In the genomic region with DNA sequence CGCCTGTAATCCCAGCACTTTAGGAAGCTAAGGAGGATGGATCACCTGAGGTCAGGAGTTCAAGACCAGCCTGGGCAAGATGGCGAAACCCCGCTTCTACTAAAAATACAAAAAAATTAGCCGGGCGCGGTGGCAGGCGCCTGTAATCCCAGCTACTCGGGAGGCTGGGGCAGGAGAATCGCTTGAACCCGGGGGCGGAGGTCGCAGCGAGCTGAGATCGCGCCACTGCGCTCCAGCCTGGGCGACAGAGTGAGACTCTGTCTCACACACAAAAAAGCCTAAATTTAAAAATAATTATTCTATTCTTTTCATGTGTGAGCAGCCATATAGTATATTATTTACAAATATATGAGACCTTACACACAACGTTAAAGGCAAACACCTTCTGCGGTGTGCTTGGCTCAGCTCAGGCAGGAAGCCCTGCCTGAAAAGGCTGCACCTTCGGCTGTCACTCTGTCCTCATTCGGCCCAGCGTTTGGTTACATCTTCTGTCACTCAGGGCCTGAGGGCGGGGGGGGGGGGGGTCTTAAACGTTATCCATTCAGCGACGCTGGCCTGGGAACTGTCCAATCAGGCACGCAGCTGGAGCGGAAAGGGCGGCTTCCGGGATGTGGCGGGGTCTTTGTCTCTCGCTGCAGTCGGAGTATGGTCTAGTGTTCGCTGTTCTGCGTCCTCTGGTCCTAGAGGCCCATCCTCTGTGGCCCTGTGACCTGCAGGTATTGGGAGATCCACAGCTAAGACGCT, we compare ENCODE assay signal across 8 cellular contexts. TPM values are rescaled to one million over a fixed set of nuclear protein-coding genes. Genes with fewer than 3 reads are reported as not detected.
DNase-seq lines count a peak whose midpoint lies in the region; ATAC-seq and TF ChIP-seq lines count a peak whose summit lies in the region.
"Not testable (repeated sequence)": the region's sequence is repeated elsewhere in the genome, so short reads cannot be mapped to it uniquely, and the experiment has no call there.

A gene (plus strand): TSS at position 619 of the 744 bp plus-strand sequence. CDS start 19,076 bp downstream, outside the sequence.

- not testable (repeated sequence) for H3K27me3 ChIP-seq in mononuclear cell (ENCODE audit: insufficient read depth, low read length)

- not testable (repeated sequence) for H3K4me1 ChIP-seq in mononuclear cell (ENCODE audit: insufficient read depth, low read length); urinary bladder (ENCODE audit: insufficient read depth)

- CTCF ChIA-PET in activated B cell treated with CpG ODN at 0.5 μM for 24 hours (lab: Charles Lee): not testable (repeated sequence)

- H3K36me3 ChIP-seq in urinary bladder (ENCODE audit: insufficient read depth): not testable (repeated sequence)

- WGBS in urinary bladder: 2% methylated on average over 36 of the region's 36 CpGs

- DNase-seq in KBM-7 (peak; percentile 94), activated B cell treated with CpG ODN at 0.5 μM for 24 hours (peak; percentile 58), fibroblast of gingiva (ENCODE audit: low read depth) (peak; percentile 85)
- DNase-seq in stimulated activated CD4-positive, alpha-beta T cell treated with anti-CD3 and anti-CD28 coated beads, Interleukin-1b, Interleukin-23, amount 100 ng/mL, for 48 hours: peak; percentile 86

- ATAC-seq in GM18508 (IDR thresholded peaks at IDR 0.05; ENCODE audit: insufficient read depth, unreplicated experiment): peak; percentile 91
- ATAC-seq in activated B cell treated with CpG ODN at 0.5 μM for 24 hours (ENCODE audit: low read depth): peak; percentile 98

- H3K36me3 Mint-ChIP-seq in activated B cell treated with CpG ODN at 0.5 μM for 24 hours (ENCODE audit: low read depth); activated naive CD4-positive, alpha-beta T cell treated with anti-CD3 and anti-CD28 coated beads, Interleukin-2, amount 50 U/mL, for 24 hours: not testable (repeated sequence)

- H3K4me3 Mint-ChIP-seq in activated B cell treated with CpG ODN at 0.5 μM for 24 hours: peak within 1 kb of the TSS; percentile 93
- H3K4me3 Mint-ChIP-seq in activated naive CD4-positive, alpha-beta T cell treated with anti-CD3 and anti-CD28 coated beads, Interleukin-2, amount 50 U/mL, for 24 hours: peak within 1 kb of the TSS; percentile 97

- H3K9me3 Mint-ChIP-seq in activated B cell treated with CpG ODN at 0.5 μM for 24 hours; activated naive CD4-positive, alpha-beta T cell treated with anti-CD3 and anti-CD28 coated beads, Interleukin-2, amount 50 U/mL, for 24 hours: not testable (repeated sequence)

- TF ChIP-seq CTCF in activated B cell treated with CpG ODN at 0.5 μM for 24 hours (IDR thresholded peaks at IDR 0.05): not testable (repeated sequence)

- POLR2A ChIA-PET in activated B cell treated with CpG ODN at 0.5 μM for 24 hours (lab: Charles Lee): interaction anchor here (0.6 to 1.2 kb wide), 7 partner anchors 483 to 1459 kb away, joined by 3 to 13 read pairs (median 4); a partner anchor contains a TSS

- peak within 1 kb of the TSS; percentile 60 for H3K4me3 ChIP-seq in mononuclear cell (ENCODE audit: low read length)
- peak within 1 kb of the TSS; percentile 24 for H3K4me3 ChIP-seq in urinary bladder (ENCODE audit: low read depth, low read length)

- H3K27ac ChIP-seq in urinary bladder (ENCODE audit: low read depth): not testable (repeated sequence)

- intact Hi-C loops in activated B cell treated with CpG ODN at 0.5 μM for 24 hours (cut with micrococcal nuclease): loop anchor here (2.0 to 10.0 kb wide), 3 partner anchors 761 to 1125 kb away; a partner anchor contains a TSS

- in situ Hi-C loops in KBM-7 (cut with MboI; ENCODE audit: low pct_unique_long_range_greater_than_20kb, low sequenced_read_pairs): not testable (repeated sequence)

- not testable (repeated sequence) for H3K4me1 Mint-ChIP-seq in activated B cell treated with CpG ODN at 0.5 μM for 24 hours
- H3K4me1 Mint-ChIP-seq in activated naive CD4-positive, alpha-beta T cell treated with anti-CD3 and anti-CD28 coated beads, Interleukin-2, amount 50 U/mL, for 24 hours: peaks cover 16% of the 10 kb centered on the region

- H3K27me3 Mint-ChIP-seq in activated B cell treated with CpG ODN at 0.5 μM for 24 hours; activated naive CD4-positive, alpha-beta T cell treated with anti-CD3 and anti-CD28 coated beads, Interleukin-2, amount 50 U/mL, for 24 hours: not testable (repeated sequence)

- not testable (repeated sequence) for H3K9me3 ChIP-seq in mononuclear cell (ENCODE audit: low read depth, low read length)

- H3K27ac Mint-ChIP-seq in activated B cell treated with CpG ODN at 0.5 μM for 24 hours: peak within 1 kb of the TSS; percentile 70
- H3K27ac Mint-ChIP-seq in activated naive CD4-positive, alpha-beta T cell treated with anti-CD3 and anti-CD28 coated beads, Interleukin-2, amount 50 U/mL, for 24 hours: peak within 1 kb of the TSS; percentile 79

RNA-seq across cellular contexts. Expression of the gene that starts here (rescaled TPM):
- total RNA-seq in activated B cell treated with CpG ODN at 0.5 μM for 24 hours: 0.71 and 1.2 TPM in 2 replicates
- total RNA-seq in mononuclear cell: 2.4 TPM
- total RNA-seq in urinary bladder: 4.1 TPM
- polyA plus RNA-seq in urinary bladder: 0.23 TPM
